18 cellular contexts compared by ENCODE assay signal in the genomic region with DNA sequence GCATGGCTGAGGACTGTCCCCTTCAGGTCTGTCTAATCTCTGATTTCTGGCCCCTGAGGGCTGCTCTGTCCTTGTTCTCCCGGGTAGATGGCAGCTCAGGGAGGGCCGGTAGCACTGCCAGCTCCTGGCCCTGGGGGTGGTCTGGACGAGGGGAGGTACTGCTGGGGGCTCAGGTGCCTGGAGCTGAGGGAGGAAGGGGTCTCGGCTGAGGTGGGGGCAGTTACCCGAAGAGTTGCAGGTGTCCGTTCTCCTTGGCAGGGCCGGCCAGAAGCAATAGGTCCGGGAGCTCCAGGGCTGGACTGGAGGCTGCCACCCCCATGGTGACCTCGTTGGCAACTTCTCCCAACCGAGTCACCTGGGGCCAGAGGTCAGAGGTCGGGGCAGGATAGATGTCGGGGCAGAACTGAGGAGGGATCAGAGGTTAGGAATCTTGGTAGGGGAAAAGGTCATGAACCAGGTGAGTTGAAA. TPM values are rescaled to one million over a fixed set of nuclear protein-coding genes. Genes with fewer than 3 reads are reported as not detected.
A peak's percentile ranks its signal among the peaks of the same experiment; 100 is the strongest.
DNase-seq lines count a peak whose midpoint lies in the region; TF ChIP-seq lines count a peak whose summit lies in the region.
"Had no signal": no experiment of that assay in that cellular context is flagged by ENCODE, and none has a peak within 500 bp of the region (broad histone marks: within the 10 kb centered on the region; RNA-seq: fewer than 3 reads in every experiment).

No MANE protein-coding gene starts in this region.

- peaks cover 7% of the 10 kb centered on the region; the same call in 1 of the 2 replicates for H3K4me1 ChIP-seq in HEK293 (ENCODE audit: control insufficient read depth, insufficient read depth, low read length)

- H3K36me3 Mint-ChIP-seq in T-helper 2 cell treated with Interferon-gamma antibody and Interleukin-4, amounts not matched to agents 5 μg/mL and 100 μg/mL, for 36 hours (ENCODE audit: low read depth), result peaks cover 22% of the 10 kb centered on the region
- H3K36me3 Mint-ChIP-seq in chondrocyte (ENCODE audit: low read depth) (peaks cover 4% of the 10 kb centered on the region), neural crest cell (ENCODE audit: low read depth) (peaks cover 22% of the 10 kb centered on the region)

- no peak for DNase-seq in T-helper 2 cell treated with Interferon-gamma antibody and Interleukin-4, amounts not matched to agents 5 μg/mL and 100 μg/mL, for 36 hours (ENCODE audit: low spot score)
- no peak for DNase-seq in T-helper 2 cell
- peak; percentile 83 for DNase-seq in chondrocyte (ENCODE audit: low spot score)
- no peak for DNase-seq in neural crest cell (ENCODE audit: low read depth, low spot score)
- DNase-seq in ureter (ENCODE audit: low spot score), result no peak
- no peak for DNase-seq in HEK293T (ENCODE audit: extremely low spot score)
- DNase-seq in UCSD-AML1 (lab: John Stamatoyannopoulos, UW; ENCODE audit: unreplicated experiment), result no peak
- DNase-seq: anterior cingulate cortex, dermis blood vessel endothelial cell, esophagus squamous epithelium, islet precursor cell, KG1, NCI-H1436 had no signal

- CTCF ChIA-PET in HEK293 (lab: Yijun Ruan, JAX) (interaction anchor here (0.5 to 3.8 kb wide), 4 partner anchors 14 to 328 kb away, joined by 3 to 20 read pairs (median 4); no protein-coding TSS in a partner anchor), HEK293T (lab: Yijun Ruan, JAX) (no interaction called here)

- H3K36me3 ChIP-seq in HEK293 (ENCODE audit: control insufficient read depth in 2 of 2, insufficient read depth in 1 of 2, low read length in 2 of 2), result peaks cover 3 to 20% of the 10 kb centered on the region in 2 experiments; a peak in 1 of 3 replicates

- H3K27me3 Mint-ChIP-seq in T-helper 2 cell treated with Interferon-gamma antibody and Interleukin-4, amounts not matched to agents 5 μg/mL and 100 μg/mL, for 36 hours (ENCODE audit: low read depth), result no peaks in the 10 kb centered on the region
- H3K27me3 Mint-ChIP-seq in chondrocyte (ENCODE audit: low read depth) (no peaks in the 10 kb centered on the region), neural crest cell (ENCODE audit: low read depth) (peaks cover 8% of the 10 kb centered on the region)

- H3K9me3 Mint-ChIP-seq in T-helper 2 cell treated with Interferon-gamma antibody and Interleukin-4, amounts not matched to agents 5 μg/mL and 100 μg/mL, for 36 hours, result no peaks in the 10 kb centered on the region
- H3K9me3 Mint-ChIP-seq in chondrocyte (ENCODE audit: low read depth), result no peaks in the 10 kb centered on the region
- peaks cover 3% of the 10 kb centered on the region for H3K9me3 Mint-ChIP-seq in neural crest cell

- no peak overlapping the region for H3K27ac ChIP-seq in HEK293 (ENCODE audit: extremely low read depth, low read depth, low read length)

- H3K4me3 ChIP-seq in HEK293 (ENCODE audit: low read depth, low read length), result no peak overlapping the region

- H3K27ac Mint-ChIP-seq in T-helper 2 cell treated with Interferon-gamma antibody and Interleukin-4, amounts not matched to agents 5 μg/mL and 100 μg/mL, for 36 hours, result peak overlapping the region; percentile 52
- H3K27ac Mint-ChIP-seq in chondrocyte (ENCODE audit: unreplicated experiment) (no peak overlapping the region), neural crest cell (ENCODE audit: unreplicated experiment) (no peak overlapping the region)

- TF ChIP-seq CTCF in HEK293 (tag by site-specific recombination; IDR thresholded peaks at IDR 0.05), result no peak
- TF ChIP-seq CTCF in chondrocyte (IDR thresholded peaks at IDR 0.05), result no peak
- no peak for TF ChIP-seq CTCF in neural crest cell (conservative IDR thresholded peaks at IDR 0.05)

- no peaks in the 10 kb centered on the region for H3K9me3 ChIP-seq in HEK293 (ENCODE audit: control insufficient read depth, insufficient read depth, low read depth, low read length)
- H3K9me3 ChIP-seq: esophagus squamous epithelium, heart left ventricle had no signal

- POLR2A ChIA-PET in HEK293 (lab: Yijun Ruan, JAX) (interaction anchor here (0.8 kb wide), 1 partner anchor 14 kb away, joined by 4 read pairs; no protein-coding TSS in a partner anchor), HEK293T (lab: Yijun Ruan, JAX) (interaction anchor here (0.7 kb wide), 1 partner anchor 99 kb away, joined by 3 read pairs; the partner anchor contains the start of gene NR1H2)

- peaks cover 7% of the 10 kb centered on the region for H3K4me1 Mint-ChIP-seq in T-helper 2 cell treated with Interferon-gamma antibody and Interleukin-4, amounts not matched to agents 5 μg/mL and 100 μg/mL, for 36 hours (ENCODE audit: low read depth)
- peaks cover 18% of the 10 kb centered on the region for H3K4me1 Mint-ChIP-seq in chondrocyte (ENCODE audit: low read depth)
- peaks cover 14% of the 10 kb centered on the region for H3K4me1 Mint-ChIP-seq in neural crest cell

- H3K4me3 Mint-ChIP-seq in T-helper 2 cell treated with Interferon-gamma antibody and Interleukin-4, amounts not matched to agents 5 μg/mL and 100 μg/mL, for 36 hours, result peak overlapping the region; percentile 8
- H3K4me3 Mint-ChIP-seq in chondrocyte (ENCODE audit: unreplicated experiment) (peak overlapping the region; percentile 42), neural crest cell (peak overlapping the region; percentile 79)

TF ChIP-seq in HEK293, 187 proteins besides CTCF, POLR2A, EP300 and RAD21:
- TF ChIP-seq BCL11A (tag by site-specific recombination; IDR thresholded peaks at IDR 0.05; ENCODE audit: low read depth), result peak; percentile 21; the same call in 1 of the 2 replicates
- TF ChIP-seq, protein P1, sequence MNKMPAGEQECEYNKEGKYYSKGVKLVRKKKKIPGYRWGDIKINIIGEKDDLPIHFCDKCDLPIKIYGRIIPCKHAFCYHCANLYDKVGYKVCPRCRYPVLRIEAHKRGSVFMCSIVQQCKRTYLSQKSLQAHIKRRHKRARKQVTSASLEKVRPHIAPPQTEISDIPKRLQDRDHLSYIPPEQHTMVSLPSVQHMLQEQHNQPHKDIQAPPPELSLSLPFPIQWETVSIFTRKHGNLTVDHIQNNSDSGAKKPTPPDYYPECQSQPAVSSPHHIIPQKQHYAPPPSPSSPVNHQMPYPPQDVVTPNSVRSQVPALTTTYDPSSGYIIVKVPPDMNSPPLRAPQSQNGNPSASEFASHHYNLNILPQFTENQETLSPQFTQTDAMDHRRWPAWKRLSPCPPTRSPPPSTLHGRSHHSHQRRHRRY (tag by site-specific recombination; IDR thresholded peaks at IDR 0.05), result no peak

TF ChIP-seq in HEK293T, 16 proteins besides CTCF, POLR2A, EP300 and RAD21:
- TF ChIP-seq FOXK2 (IDR thresholded peaks at IDR 0.05) (no peak), ZNF384 (IDR thresholded peaks at IDR 0.05) (no peak), LEF1 (IDR thresholded peaks at IDR 0.05; ENCODE audit: borderline replicate concordance) (no peak), L3MBTL2 (conservative IDR thresholded peaks at IDR 0.05) (no peak), HDGF (IDR thresholded peaks at IDR 0.05; ENCODE audit: borderline replicate concordance) (no peak), BHLHE40 (IDR thresholded peaks at IDR 0.05; ENCODE audit: borderline replicate concordance) (no peak), ELF4 (IDR thresholded peaks at IDR 0.05) (no peak), NFRKB (IDR thresholded peaks at IDR 0.05) (no peak), FOXA1 (IDR thresholded peaks at IDR 0.05) (no peak), ARNT (IDR thresholded peaks at IDR 0.05) (no peak), TARDBP (IDR thresholded peaks at IDR 0.05) (no peak), CTBP1 (IDR thresholded peaks at IDR 0.05; ENCODE audit: borderline replicate concordance) (no peak), SP1 (IDR thresholded peaks at IDR 0.05) (no peak), SUZ12 (IDR thresholded peaks at IDR 0.05) (no peak), FOXM1 (IDR thresholded peaks at IDR 0.05; ENCODE audit: borderline replicate concordance) (no peak)
- TF ChIP-seq, protein P2, sequence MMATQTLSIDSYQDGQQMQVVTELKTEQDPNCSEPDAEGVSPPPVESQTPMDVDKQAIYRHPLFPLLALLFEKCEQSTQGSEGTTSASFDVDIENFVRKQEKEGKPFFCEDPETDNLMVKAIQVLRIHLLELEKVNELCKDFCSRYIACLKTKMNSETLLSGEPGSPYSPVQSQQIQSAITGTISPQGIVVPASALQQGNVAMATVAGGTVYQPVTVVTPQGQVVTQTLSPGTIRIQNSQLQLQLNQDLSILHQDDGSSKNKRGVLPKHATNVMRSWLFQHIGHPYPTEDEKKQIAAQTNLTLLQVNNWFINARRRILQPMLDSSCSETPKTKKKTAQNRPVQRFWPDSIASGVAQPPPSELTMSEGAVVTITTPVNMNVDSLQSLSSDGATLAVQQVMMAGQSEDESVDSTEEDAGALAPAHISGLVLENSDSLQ (IDR thresholded peaks at IDR 0.05), result no peak

RNA-seq across cellular contexts. Expression of gene EMC10, which starts 1.2 kb away (rescaled TPM):
- total RNA-seq in chondrocyte, result 132 to 144 TPM (median 144 TPM) in 3 replicates
- total RNA-seq in neural crest cell, result 125 and 129 TPM in 2 replicates
- 94.0 TPM for total RNA-seq in ureter

RNA-seq across cellular contexts. Expression of gene GARIN5A, which starts 1.5 kb away (rescaled TPM):
- total RNA-seq in chondrocyte (1.7 to 2.1 TPM (median 1.9 TPM) in 3 replicates), neural crest cell (1.1 and 1.3 TPM in 2 replicates), ureter (1.9 TPM)
- total RNA-seq: pulmonary artery endothelial cell had no signal

RNA-seq across cellular contexts. Expression of gene JOSD2, which starts 35.9 kb away (rescaled TPM):
- total RNA-seq in chondrocyte (42.5 to 44.7 TPM (median 43.1 TPM) in 3 replicates), neural crest cell (10.9 and 13.5 TPM in 2 replicates), ureter (26.6 TPM)

RNA-seq across cellular contexts. Expression of gene ASPDH, which starts 38.6 kb away (rescaled TPM):
- total RNA-seq in chondrocyte (not detected in 3 replicates), neural crest cell (1.2 TPM in 1 of 2 replicates, not detected in the other), ureter (not detected)
- total RNA-seq: A172, dermis blood vessel endothelial cell, esophagus squamous epithelium, heart left ventricle, mononuclear cell, pulmonary artery endothelial cell had no signal

RNA-seq across cellular contexts. Expression of gene MYBPC2, which starts 42.4 kb away (rescaled TPM):
- total RNA-seq in chondrocyte (not detected in 3 replicates), neural crest cell (not detected in 2 replicates), ureter (0.52 TPM)
- total RNA-seq: A172, dermis blood vessel endothelial cell, pulmonary artery endothelial cell had no signal

Comparison
In these comparisons a context has a peak if more than half of its experiments do, and no peak if none do; other contexts are left out.
1. H3K4me3 Mint-ChIP-seq: peak in every context shown above with its lines; median percentile 79 in neural crest cell; 42 in chondrocyte; 8 in T-helper 2 cell treated with Interferon-gamma antibody and Interleukin-4, amounts not matched to agents 5 μg/mL and 100 μg/mL, for 36 hours.